Comparison of ENCODE assay signal across 1 cellular context in the genomic region with DNA sequence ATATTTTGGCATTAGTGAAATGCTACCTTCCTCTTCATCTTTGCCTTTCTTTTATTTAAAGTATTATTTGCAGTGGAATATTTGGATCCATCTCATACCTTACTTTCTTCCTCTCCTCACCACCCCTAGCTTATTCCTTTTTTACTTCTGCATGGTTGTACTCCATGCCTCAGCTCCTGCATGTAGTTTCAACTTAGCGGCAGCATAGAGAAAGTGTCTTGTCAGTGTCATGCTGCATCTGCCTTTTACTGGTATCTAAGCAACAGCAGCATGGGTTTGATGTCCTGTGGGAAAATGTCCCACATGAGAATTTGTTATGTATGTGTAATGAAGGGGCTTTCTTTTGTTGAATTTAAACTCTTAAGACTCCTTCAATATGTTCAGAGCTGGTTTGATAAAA.
TF ChIP-seq lines count a peak whose summit lies in the region.

No MANE protein-coding gene starts in this region.

TF ChIP-seq in HepG2, 621 proteins besides CTCF, POLR2A, EP300 and RAD21:
- TF ChIP-seq RBM22 (optimal IDR thresholded peaks at IDR 0.05; ENCODE audit: low read length) (peak; percentile 48), ZNF234 (CRISPR knock-in tag; conservative IDR thresholded peaks at IDR 0.05) (no peak), NRL (CRISPR knock-in tag; IDR thresholded peaks at IDR 0.05; ENCODE audit: borderline replicate concordance) (no peak), THYN1 (CRISPR knock-in tag; IDR thresholded peaks at IDR 0.05; ENCODE audit: borderline replicate concordance, low read depth) (no peak), HNRNPLL (IDR thresholded peaks at IDR 0.05; ENCODE audit: low read depth, low read length, poor library complexity, severe bottlenecking) (no peak)
- TF ChIP-seq, protein P1, sequence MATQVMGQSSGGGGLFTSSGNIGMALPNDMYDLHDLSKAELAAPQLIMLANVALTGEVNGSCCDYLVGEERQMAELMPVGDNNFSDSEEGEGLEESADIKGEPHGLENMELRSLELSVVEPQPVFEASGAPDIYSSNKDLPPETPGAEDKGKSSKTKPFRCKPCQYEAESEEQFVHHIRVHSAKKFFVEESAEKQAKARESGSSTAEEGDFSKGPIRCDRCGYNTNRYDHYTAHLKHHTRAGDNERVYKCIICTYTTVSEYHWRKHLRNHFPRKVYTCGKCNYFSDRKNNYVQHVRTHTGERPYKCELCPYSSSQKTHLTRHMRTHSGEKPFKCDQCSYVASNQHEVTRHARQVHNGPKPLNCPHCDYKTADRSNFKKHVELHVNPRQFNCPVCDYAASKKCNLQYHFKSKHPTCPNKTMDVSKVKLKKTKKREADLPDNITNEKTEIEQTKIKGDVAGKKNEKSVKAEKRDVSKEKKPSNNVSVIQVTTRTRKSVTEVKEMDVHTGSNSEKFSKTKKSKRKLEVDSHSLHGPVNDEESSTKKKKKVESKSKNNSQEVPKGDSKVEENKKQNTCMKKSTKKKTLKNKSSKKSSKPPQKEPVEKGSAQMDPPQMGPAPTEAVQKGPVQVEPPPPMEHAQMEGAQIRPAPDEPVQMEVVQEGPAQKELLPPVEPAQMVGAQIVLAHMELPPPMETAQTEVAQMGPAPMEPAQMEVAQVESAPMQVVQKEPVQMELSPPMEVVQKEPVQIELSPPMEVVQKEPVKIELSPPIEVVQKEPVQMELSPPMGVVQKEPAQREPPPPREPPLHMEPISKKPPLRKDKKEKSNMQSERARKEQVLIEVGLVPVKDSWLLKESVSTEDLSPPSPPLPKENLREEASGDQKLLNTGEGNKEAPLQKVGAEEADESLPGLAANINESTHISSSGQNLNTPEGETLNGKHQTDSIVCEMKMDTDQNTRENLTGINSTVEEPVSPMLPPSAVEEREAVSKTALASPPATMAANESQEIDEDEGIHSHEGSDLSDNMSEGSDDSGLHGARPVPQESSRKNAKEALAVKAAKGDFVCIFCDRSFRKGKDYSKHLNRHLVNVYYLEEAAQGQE (IDR thresholded peaks at IDR 0.05; ENCODE audit: borderline replicate concordance in 1 of 2, low read depth in 1 of 2, low read length in 2 of 2) = no peak
- TF ChIP-seq, protein P2, sequence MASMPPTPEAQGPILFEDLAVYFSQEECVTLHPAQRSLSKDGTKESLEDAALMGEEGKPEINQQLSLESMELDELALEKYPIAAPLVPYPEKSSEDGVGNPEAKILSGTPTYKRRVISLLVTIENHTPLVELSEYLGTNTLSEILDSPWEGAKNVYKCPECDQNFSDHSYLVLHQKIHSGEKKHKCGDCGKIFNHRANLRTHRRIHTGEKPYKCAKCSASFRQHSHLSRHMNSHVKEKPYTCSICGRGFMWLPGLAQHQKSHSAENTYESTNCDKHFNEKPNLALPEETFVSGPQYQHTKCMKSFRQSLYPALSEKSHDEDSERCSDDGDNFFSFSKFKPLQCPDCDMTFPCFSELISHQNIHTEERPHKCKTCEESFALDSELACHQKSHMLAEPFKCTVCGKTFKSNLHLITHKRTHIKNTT (CRISPR knock-in tag; IDR thresholded peaks at IDR 0.05) = no peak
- TF ChIP-seq, protein P3, sequence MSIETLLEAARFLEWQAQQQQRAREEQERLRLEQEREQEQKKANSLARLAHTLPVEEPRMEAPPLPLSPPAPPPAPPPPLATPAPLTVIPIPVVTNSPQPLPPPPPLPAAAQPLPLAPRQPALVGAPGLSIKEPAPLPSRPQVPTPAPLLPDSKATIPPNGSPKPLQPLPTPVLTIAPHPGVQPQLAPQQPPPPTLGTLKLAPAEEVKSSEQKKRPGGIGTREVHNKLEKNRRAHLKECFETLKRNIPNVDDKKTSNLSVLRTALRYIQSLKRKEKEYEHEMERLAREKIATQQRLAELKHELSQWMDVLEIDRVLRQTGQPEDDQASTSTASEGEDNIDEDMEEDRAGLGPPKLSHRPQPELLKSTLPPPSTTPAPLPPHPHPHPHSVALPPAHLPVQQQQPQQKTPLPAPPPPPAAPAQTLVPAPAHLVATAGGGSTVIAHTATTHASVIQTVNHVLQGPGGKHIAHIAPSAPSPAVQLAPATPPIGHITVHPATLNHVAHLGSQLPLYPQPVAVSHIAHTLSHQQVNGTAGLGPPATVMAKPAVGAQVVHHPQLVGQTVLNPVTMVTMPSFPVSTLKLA (IDR thresholded peaks at IDR 0.05) = no peak
